In the genomic region with DNA sequence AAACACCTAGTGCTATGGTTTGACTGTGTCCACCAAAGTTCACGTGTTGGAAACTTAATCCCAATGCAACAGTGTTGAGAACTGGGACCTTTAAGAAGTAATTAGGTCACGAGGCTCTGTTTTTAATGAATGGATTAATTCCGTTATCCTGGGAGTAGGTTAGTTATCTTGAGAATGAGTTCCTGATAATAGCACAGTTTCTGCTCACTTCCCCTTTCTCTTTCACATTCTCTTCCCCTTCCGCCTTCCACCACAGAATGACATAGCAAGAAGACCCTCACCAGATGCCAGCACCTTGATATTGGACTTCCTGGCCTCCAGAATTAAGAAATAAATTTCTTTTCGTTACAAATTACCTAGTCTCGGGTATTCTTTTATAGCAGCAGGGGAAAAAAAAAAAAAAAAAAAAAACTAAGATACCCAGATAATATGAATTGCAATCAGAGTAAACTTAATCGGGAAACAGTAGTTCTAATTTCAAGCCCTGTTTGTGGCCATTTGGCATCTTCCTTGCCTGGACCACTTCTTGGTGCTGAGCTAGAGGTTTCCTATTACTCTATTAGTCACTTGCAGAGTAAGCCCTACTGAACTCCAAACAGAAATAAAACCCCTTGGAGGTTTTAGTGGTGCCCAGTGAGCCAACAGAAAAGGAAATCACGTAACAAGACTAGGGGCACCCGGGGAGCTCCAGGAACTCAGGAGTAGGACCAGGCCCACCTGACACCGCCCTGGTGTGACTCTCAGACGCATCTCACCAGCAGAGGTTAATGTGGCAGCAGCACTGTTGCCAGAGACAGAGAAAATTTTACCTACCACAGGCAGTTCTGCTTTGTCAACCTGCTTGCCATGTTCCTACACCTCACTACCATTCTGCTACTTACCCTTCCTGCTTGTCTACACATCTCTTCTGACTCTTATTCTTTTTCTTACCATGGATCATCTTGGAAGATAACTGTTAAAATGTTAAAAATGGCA, we compare ENCODE assay signal across 10 cellular contexts.
DNase-seq lines count a peak whose midpoint lies in the region; TF ChIP-seq lines count a peak whose summit lies in the region.
"Had no signal": no experiment of that assay in that cellular context is flagged by ENCODE, and none has a peak within 500 bp of the region (broad histone marks: within the 10 kb centered on the region; RNA-seq: fewer than 3 reads in every experiment).

No MANE protein-coding gene starts in this region.

- H3K36me3 Mint-ChIP-seq in CD14-positive monocyte, result no peaks in the 10 kb centered on the region

- peaks cover 0 to 13% (median 2%) of the 10 kb centered on the region in 7 donors for H3K9me3 Mint-ChIP-seq in CD14-positive monocyte

- DNase-seq in CD14-positive monocyte (ENCODE audit: low spot score), result no peak
- DNase-seq in HCEC 1CT, result peak; percentile 78
- peak; percentile 91 for DNase-seq in OCI-M1 (lab: John Stamatoyannopoulos, UW)
- DNase-seq in germinal center (ENCODE audit: low spot score), result peak; percentile 59
- DNase-seq in activated CD4-positive, alpha-beta T cell treated with anti-CD3 and anti-CD28 coated beads for 4 hours, result no peak
- DNase-seq in activated naive CD4-positive, alpha-beta T cell treated with anti-CD3 and anti-CD28 coated beads, Interleukin-2, amount 50 U/mL, for 16 hours, result no peak
- no peak for DNase-seq in GM13976 (ENCODE audit: low spot score)
- DNase-seq in SW 1271 (lab: John Stamatoyannopoulos, UW), result no peak
- DNase-seq: activated naive CD4-positive, alpha-beta T cell treated with anti-CD3 and anti-CD28 coated beads, Interleukin-2, amount 10 ng/mL, durations not matched to agents 7 days and 5 days; stimulated activated CD4-positive, alpha-beta T cell treated with anti-CD3 and anti-CD28 coated beads, Interleukin-2, amount 100 ng/mL, for 24 hours had no signal

- TF ChIP-seq CTCF in CD14-positive monocyte (IDR thresholded peaks at IDR 0.05) (no peak), GM13976 (IDR thresholded peaks at IDR 0.05; ENCODE audit: borderline replicate concordance, control extremely low read depth, extremely low read depth, insufficient read depth, missing control alignments) (no peak)

- intact Hi-C loops in CD14-positive monocyte (cut with micrococcal nuclease), result no loop called here

- H3K4me3 Mint-ChIP-seq in CD14-positive monocyte, result peak overlapping the region; percentile 20 to 79
- H3K4me3 Mint-ChIP-seq: activated naive CD4-positive, alpha-beta T cell treated with anti-CD3 and anti-CD28 coated beads, Interleukin-2, amount 10 ng/mL, durations not matched to agents 7 days and 5 days had no signal

- in situ Hi-C loops in GM13976 (cut with MboI; ENCODE audit: low sequenced_read_pairs, unreplicated experiment), result no loop called here

- peaks cover 18% of the 10 kb centered on the region for H3K4me1 Mint-ChIP-seq in CD14-positive monocyte

- peak overlapping the region; percentile 19 to 90 (median 75) for H3K27ac Mint-ChIP-seq in CD14-positive monocyte
- H3K27ac Mint-ChIP-seq: activated naive CD4-positive, alpha-beta T cell treated with anti-CD3 and anti-CD28 coated beads, Interleukin-2, amount 10 ng/mL, durations not matched to agents 7 days and 5 days had no signal

- no peaks in the 10 kb centered on the region for H3K27me3 Mint-ChIP-seq in CD14-positive monocyte (ENCODE audit: low read depth in 3 of 3)

Comparison
In these comparisons a context has a peak if more than half of its experiments do, and no peak if none do; other contexts are left out.
1. DNase-seq: peak in HCEC 1CT (single experiment), OCI-M1 (single experiment) and germinal center (single experiment); none in CD14-positive monocyte (single experiment), activated CD4-positive, alpha-beta T cell treated with anti-CD3 and anti-CD28 coated beads for 4 hours (0 of 2), activated naive CD4-positive, alpha-beta T cell treated with anti-CD3 and anti-CD28 coated beads, Interleukin-2, amount 50 U/mL, for 16 hours (single experiment), GM13976 (single experiment) and SW 1271 (0 of 2).